Comparison of ENCODE assay signal across 16 cellular contexts in genomic region chr10:4257939-4258465, GRCh38.
"Had no signal": no experiment of that assay in that cellular context is flagged by ENCODE, and none has a peak within 500 bp of the region (broad histone marks: within the 10 kb centered on the region; RNA-seq: fewer than 3 reads in every experiment).

No MANE protein-coding gene starts in this region.

- H3K27ac ChIP-seq: gastrocnemius medialis, heart right ventricle, thoracic aorta, transverse colon had no signal

- H3K4me3 ChIP-seq: gastrocnemius medialis, heart right ventricle, stomach, thoracic aorta, transverse colon had no signal

- H3K36me3 ChIP-seq: gastrocnemius medialis, heart right ventricle, stomach, thoracic aorta, transverse colon had no signal

- H3K4me1 Mint-ChIP-seq: immature natural killer cell had no signal

- H3K27me3 ChIP-seq: gastrocnemius medialis, heart right ventricle, stomach, transverse colon had no signal

- H3K9me3 ChIP-seq: gastrocnemius medialis, stomach, thoracic aorta, transverse colon had no signal

- H3K4me3 Mint-ChIP-seq: immature natural killer cell; naive thymus-derived CD4-positive, alpha-beta T cell; nephron progenitor cell had no signal

- DNase-seq: effector memory CD4-positive, alpha-beta T cell; gastrocnemius medialis; heart right ventricle; hypothalamus; immature natural killer cell; left colon; naive thymus-derived CD4-positive, alpha-beta T cell; nephron progenitor cell; posterior cingulate gyrus; stimulated activated naive CD4-positive, alpha-beta T cell; stomach; substantia nigra; transverse colon had no signal

- H3K27ac Mint-ChIP-seq: immature natural killer cell; naive thymus-derived CD4-positive, alpha-beta T cell; nephron progenitor cell had no signal

- ATAC-seq: esophagus mucosa; gastrocnemius medialis; heart right ventricle; left colon; naive thymus-derived CD4-positive, alpha-beta T cell; sciatic nerve had no signal
